8 cellular contexts compared by ENCODE assay signal in the genomic region with DNA sequence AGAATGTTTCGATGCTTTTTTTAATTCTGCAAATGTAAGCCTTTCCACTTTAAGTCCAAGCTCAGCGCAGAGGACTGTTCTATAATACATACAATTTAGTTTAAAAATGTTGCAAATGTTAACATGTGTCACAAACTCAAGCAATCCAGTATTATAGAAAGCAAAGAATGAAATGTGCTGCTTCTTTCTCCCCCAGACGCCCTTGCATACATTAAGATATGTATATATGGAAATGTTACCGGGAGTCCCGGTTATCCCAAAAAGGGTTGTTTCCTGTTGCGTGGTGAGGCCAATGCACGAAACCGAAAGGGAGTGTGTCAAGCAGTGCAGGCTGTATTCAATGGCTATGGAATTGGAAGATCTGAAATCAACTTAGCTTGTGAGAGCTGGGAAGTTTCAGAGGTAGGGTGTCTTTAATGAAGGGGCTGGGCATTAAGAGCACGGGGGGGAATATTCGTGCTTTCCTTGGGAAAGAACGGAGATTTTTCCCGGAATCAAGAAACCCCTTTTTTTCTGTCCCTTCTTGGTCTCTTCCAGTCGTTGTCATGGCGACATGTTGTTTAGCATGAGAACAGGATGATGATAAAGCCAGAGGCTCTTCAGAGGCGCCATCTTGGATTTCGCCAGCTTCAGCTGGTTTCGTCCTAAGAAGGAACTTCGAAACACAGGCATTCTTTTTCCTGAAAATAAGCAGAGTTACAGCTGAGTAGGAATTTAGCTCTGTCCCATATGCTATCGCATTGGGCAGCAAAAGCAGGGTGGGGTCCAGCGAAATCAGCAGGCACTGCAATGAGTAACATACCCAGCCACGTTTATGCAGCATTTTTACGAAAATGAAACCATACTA. TPM values are rescaled to one million over a fixed set of nuclear protein-coding genes. Genes with fewer than 3 reads are reported as not detected.
A peak's percentile ranks its signal among the peaks of the same experiment; 100 is the strongest.
DNase-seq lines count a peak whose midpoint lies in the region; ATAC-seq and TF ChIP-seq lines count a peak whose summit lies in the region.

No MANE protein-coding gene starts in this region.

- no peaks in the 10 kb centered on the region for H3K79me1 ChIP-seq in mesendoderm (ENCODE audit: low read length)

- peak overlapping the region; percentile 98 for H2BK120ac ChIP-seq in mesendoderm (ENCODE audit: low read depth, low read length)

- H3K23ac ChIP-seq in mesendoderm (ENCODE audit: low read length): peak overlapping the region; percentile 91

- H3K36me3 ChIP-seq in endodermal cell (ENCODE audit: control insufficient read depth, insufficient read depth, low read length): no peaks in the 10 kb centered on the region
- H3K36me3 ChIP-seq in mesendoderm (ENCODE audit: control insufficient read depth, insufficient read depth, low read length): no peaks in the 10 kb centered on the region

- no peaks in the 10 kb centered on the region for H3K79me2 ChIP-seq in mesendoderm (ENCODE audit: control insufficient read depth, insufficient read depth, low read length)

- H3K4me3 ChIP-seq in endodermal cell (ENCODE audit: low read length): peak overlapping the region; percentile 85
- peak overlapping the region; percentile 63 for H3K4me3 ChIP-seq in mesendoderm (ENCODE audit: low read length)

- no peak overlapping the region for H4K8ac ChIP-seq in mesendoderm (ENCODE audit: low read depth, low read length)

- peak overlapping the region; percentile 98 for H3K4ac ChIP-seq in mesendoderm (ENCODE audit: low read depth, low read length)

- H3K9ac ChIP-seq in endodermal cell (ENCODE audit: extremely low read depth, low read length, poor library complexity, severe bottlenecking) (peak overlapping the region; percentile 98), mesendoderm (ENCODE audit: low read length) (peak overlapping the region; percentile 93)

- TF ChIP-seq CTCF in endodermal cell (conservative IDR thresholded peaks at IDR 0.05): peak; percentile 47

- H3K4me2 ChIP-seq in mesendoderm (ENCODE audit: low read length): peak overlapping the region; percentile 89

- WGBS in endodermal cell (ENCODE audit: insufficient coverage in 1 of 2, insufficient read length in 1 of 2), 2 experiments: 4 to 7% methylated on average over 11 to 22 of the region's 22 CpGs
- WGBS in mesendoderm (ENCODE audit: extremely low coverage, insufficient coverage, low lambda C conversion rate): no CpG with 5 or more reads among the region's 22 CpGs

- H2BK5ac ChIP-seq in mesendoderm (ENCODE audit: low read length): peak overlapping the region; percentile 99

- H4K5ac ChIP-seq in mesendoderm (ENCODE audit: low read length): peak overlapping the region; percentile 44

- peak overlapping the region; percentile 99 for H2AK5ac ChIP-seq in mesendoderm (ENCODE audit: low read length)

- peaks cover 5% of the 10 kb centered on the region for H3K9me3 ChIP-seq in endodermal cell (ENCODE audit: control insufficient read depth, low read length)

- H3K4me1 Mint-ChIP-seq in activated CD8-positive, alpha-beta memory T cell treated with anti-CD3 and anti-CD28 coated beads, Interleukin-2, amount 10 ng/mL, durations not matched to agents 7 days and 5 days: peaks cover 20% of the 10 kb centered on the region
- peaks cover 48% of the 10 kb centered on the region for H3K4me1 Mint-ChIP-seq in endodermal cell

- no peaks in the 10 kb centered on the region for H3K27me3 Mint-ChIP-seq in activated CD8-positive, alpha-beta memory T cell treated with anti-CD3 and anti-CD28 coated beads, Interleukin-2, amount 10 ng/mL, durations not matched to agents 7 days and 5 days
- no peaks in the 10 kb centered on the region for H3K27me3 Mint-ChIP-seq in endodermal cell (ENCODE audit: insufficient read depth)

- H3K9me3 Mint-ChIP-seq in activated CD8-positive, alpha-beta memory T cell treated with anti-CD3 and anti-CD28 coated beads, Interleukin-2, amount 10 ng/mL, durations not matched to agents 7 days and 5 days (ENCODE audit: low read depth): no peaks in the 10 kb centered on the region
- H3K9me3 Mint-ChIP-seq in endodermal cell: peaks cover 2% of the 10 kb centered on the region

- H2BK15ac ChIP-seq in mesendoderm (replicated peaks; ENCODE audit: low read depth): peak overlapping the region; percentile 60

- CTCF ChIA-PET in activated CD8-positive, alpha-beta memory T cell treated with anti-CD3 and anti-CD28 coated beads, Interleukin-2, amount 10 ng/mL, durations not matched to agents 7 days and 5 days (lab: Charles Lee): interaction anchor here (0.7 to 6.0 kb wide), 41 partner anchors 11 to 262 kb away, joined by 3 to 49 read pairs (median 5); a partner anchor contains a TSS

- H3K27me3 ChIP-seq in endodermal cell (ENCODE audit: control insufficient read depth, insufficient read depth, low read length, poor library complexity, severe bottlenecking) (no peaks in the 10 kb centered on the region), mesendoderm (ENCODE audit: insufficient read depth, low read length, poor library complexity) (no peaks in the 10 kb centered on the region)

- H3K56ac ChIP-seq in mesendoderm (ENCODE audit: low read length): peak overlapping the region; percentile 98

- peak overlapping the region; percentile 99 for H3K27ac Mint-ChIP-seq in activated CD8-positive, alpha-beta memory T cell treated with anti-CD3 and anti-CD28 coated beads, Interleukin-2, amount 10 ng/mL, durations not matched to agents 7 days and 5 days
- H3K27ac Mint-ChIP-seq in endodermal cell: peak overlapping the region; percentile 98

- peak overlapping the region; percentile 97 for H3K18ac ChIP-seq in mesendoderm (ENCODE audit: low read length)

- H3K27ac ChIP-seq in endodermal cell (ENCODE audit: low read depth, low read length): peak overlapping the region; percentile 97
- H3K27ac ChIP-seq in mesendoderm (ENCODE audit: low read depth, low read length): peak overlapping the region; percentile 98

- H3K4me1 ChIP-seq in endodermal cell (ENCODE audit: control insufficient read depth, insufficient read depth, low read length) (peaks cover 23% of the 10 kb centered on the region), mesendoderm (ENCODE audit: control insufficient read depth, low read depth, low read length) (peaks cover 15% of the 10 kb centered on the region)

- peak; percentile 62 for ATAC-seq in GM21381 (IDR thresholded peaks at IDR 0.05; ENCODE audit: unreplicated experiment)
- peak; percentile 80 for ATAC-seq in activated CD8-positive, alpha-beta memory T cell treated with anti-CD3 and anti-CD28 coated beads, Interleukin-2, amount 10 ng/mL, durations not matched to agents 7 days and 5 days

- H3K4me3 Mint-ChIP-seq in activated CD8-positive, alpha-beta memory T cell treated with anti-CD3 and anti-CD28 coated beads, Interleukin-2, amount 10 ng/mL, durations not matched to agents 7 days and 5 days: peak overlapping the region; percentile 95
- peak overlapping the region; percentile 73 for H3K4me3 Mint-ChIP-seq in endodermal cell

- peak; percentile 96 for DNase-seq in COR-L47 (lab: John Stamatoyannopoulos, UW)
- DNase-seq in HUDEP-2 (lab: John Stamatoyannopoulos, UW; ENCODE audit: unreplicated experiment in 76 of 76): peak in 75 of 76 experiments; percentile 72 to 98 (median 93)
- DNase-seq in NOMO-1 treated with dmso at 0.1 percent for 144 hours (lab: John Stamatoyannopoulos, UW; ENCODE audit: unreplicated experiment): peak; percentile 82
- DNase-seq in activated CD8-positive, alpha-beta memory T cell treated with anti-CD3 and anti-CD28 coated beads, Interleukin-2, amount 10 ng/mL, durations not matched to agents 7 days and 5 days: peak; percentile 93
- DNase-seq in endodermal cell: peak; percentile 93
- DNase-seq in mesendoderm: peak; percentile 99
- peak; percentile 41 to 62 for DNase-seq in stimulated activated CD8-positive, alpha-beta memory T cell treated with anti-CD3 and anti-CD28 coated beads, Interleukin-15, amount 100 ng/mL, for 4 hours (ENCODE audit: low read depth in 2 of 2)

- no peaks in the 10 kb centered on the region for H3K36me3 Mint-ChIP-seq in activated CD8-positive, alpha-beta memory T cell treated with anti-CD3 and anti-CD28 coated beads, Interleukin-2, amount 10 ng/mL, durations not matched to agents 7 days and 5 days
- H3K36me3 Mint-ChIP-seq in endodermal cell (ENCODE audit: low read depth): peaks cover 2% of the 10 kb centered on the region

RNA-seq across cellular contexts. Expression of a gene that starts 10.1 kb away (rescaled TPM):
- 10 to 100 TPM; 11.9 to 14.5 TPM for total RNA-seq in activated CD8-positive, alpha-beta memory T cell treated with anti-CD3 and anti-CD28 coated beads, Interleukin-2, amount 10 ng/mL, durations not matched to agents 7 days and 5 days
- 100 to 1,000 TPM in 1 of 2 donors, 10 to 100 TPM in 1; 50.8 to 199 TPM for total RNA-seq in endodermal cell
- polyA plus RNA-seq in endodermal cell (2013, experiment 1 of 2): 46.8 TPM
- 40.7 TPM for polyA plus RNA-seq in endodermal cell (2013, experiment 2 of 2)
- 103 TPM for polyA plus RNA-seq in mesendoderm (2013, experiment 1 of 2)
- 109 TPM for polyA plus RNA-seq in mesendoderm (2013, experiment 2 of 2)

RNA-seq across cellular contexts. Expression of a gene that starts 18.2 kb away (rescaled TPM):
- 10 to 100 TPM; 55.2 to 56.0 TPM for total RNA-seq in activated CD8-positive, alpha-beta memory T cell treated with anti-CD3 and anti-CD28 coated beads, Interleukin-2, amount 10 ng/mL, durations not matched to agents 7 days and 5 days
- 100 to 1,000 TPM; 128 to 150 TPM for total RNA-seq in endodermal cell
- polyA plus RNA-seq in endodermal cell (2013, experiment 1 of 2): 39.0 TPM
- 39.4 TPM for polyA plus RNA-seq in endodermal cell (2013, experiment 2 of 2)
- polyA plus RNA-seq in mesendoderm (2013, experiment 1 of 2): 40.3 TPM
- 41.2 TPM for polyA plus RNA-seq in mesendoderm (2013, experiment 2 of 2)

Comparison
In these comparisons a context has a peak if more than half of its experiments do, and no peak if none do; other contexts are left out.
1. Peak in every context shown above with its lines: DNase-seq, ATAC-seq, H3K4me3 ChIP-seq and H3K27ac ChIP-seq.